In genomic region chr20:63234693-63235398, GRCh38 we compare ENCODE assay signal across 8 cellular contexts. TPM values are rescaled to one million over a fixed set of nuclear protein-coding genes. Genes with fewer than 3 reads are reported as not detected.
A peak's percentile ranks its signal among the peaks of the same experiment; 100 is the strongest.
DNase-seq lines count a peak whose midpoint lies in the region; ATAC-seq and TF ChIP-seq lines count a peak whose summit lies in the region.

No MANE protein-coding gene starts in this region.

- no peaks in the 10 kb centered on the region for H4K20me1 ChIP-seq in DOHH2 (ENCODE audit: control insufficient read depth, insufficient read depth, low read depth, low read length)
- no peaks in the 10 kb centered on the region for H4K20me1 ChIP-seq in SK-N-SH (ENCODE audit: insufficient read depth)

- H3K9me3 Mint-ChIP-seq in brain = no peaks in the 10 kb centered on the region
- H3K9me3 Mint-ChIP-seq in nephron = no peaks in the 10 kb centered on the region

- H3K4me1 Mint-ChIP-seq in brain (peaks cover 52% of the 10 kb centered on the region), nephron (peaks cover 13% of the 10 kb centered on the region)

- POLR2A ChIA-PET in SK-N-SH (lab: Yijun Ruan, JAX) = no interaction called here

- H3K36me3 ChIP-seq in DOHH2 (ENCODE audit: control insufficient read depth, low read length) (no peaks in the 10 kb centered on the region), SK-N-SH (replicated peaks in 1 of 2; ENCODE audit: control insufficient read depth in 1 of 2, insufficient read depth in 2 of 2, low read length in 1 of 2) (no peaks in the 10 kb centered on the region)

- peak overlapping the region in 2 of 5 experiments; percentile 78 to 79 for H3K27ac Mint-ChIP-seq in brain
- no peak overlapping the region for H3K27ac Mint-ChIP-seq in nephron

- H3K79me2 ChIP-seq in DOHH2 (ENCODE audit: control insufficient read depth, low read length) = no peaks in the 10 kb centered on the region
- no peaks in the 10 kb centered on the region for H3K79me2 ChIP-seq in SK-N-SH (ENCODE audit: insufficient read depth)

- TF ChIP-seq CTCF in DOHH2 (IDR thresholded peaks at IDR 0.05; ENCODE audit: low read depth, low read length, poor library complexity, severe bottlenecking) (peak; percentile 69), LNCAP (IDR thresholded peaks at IDR 0.05) (peak; percentile 57), brain (conservative IDR thresholded peaks at IDR 0.05) (peak; percentile 19 to 62), nephron (IDR thresholded peaks at IDR 0.05; ENCODE audit: unreplicated experiment in 3 of 3) (peak; percentile 47 to 55 (median 51)), SK-N-SH (IDR thresholded peaks at IDR 0.05) (no peak)

- H3K4me1 ChIP-seq in DOHH2 (ENCODE audit: control insufficient read depth, low read length) (peaks cover 15% of the 10 kb centered on the region), SK-N-SH (ENCODE audit: control insufficient read depth in 1 of 2, insufficient read depth in 2 of 2, low read depth in 1 of 2, low read length in 1 of 2) (peaks cover 4 to 5% of the 10 kb centered on the region in 2 experiments; a peak in 1 of 4 replicates)

- H3K36me3 Mint-ChIP-seq in brain (no peaks in the 10 kb centered on the region), nephron (ENCODE audit: low read depth) (no peaks in the 10 kb centered on the region)

- 0 out of 2 replicates have a peak, but pooled peaks cover 3% of the 10 kb centered on the region for H3F3A ChIP-seq in DOHH2 (ENCODE audit: control insufficient read depth, insufficient read depth)
- no peaks in the 10 kb centered on the region for H3F3A ChIP-seq in SK-N-SH (replicated peaks; ENCODE audit: insufficient read depth)

- H3K4me2 ChIP-seq in DOHH2 (ENCODE audit: low read length) = peak overlapping the region; percentile 33
- H3K4me2 ChIP-seq in SK-N-SH = no peak overlapping the region

- H3K4me3 ChIP-seq in DOHH2 (ENCODE audit: low read length) (no peak overlapping the region), SK-N-SH (ENCODE audit: low read depth in 2 of 2, low read length in 1 of 2) (no peak overlapping the region)

- no peak for TF ChIP-seq EP300 in SK-N-SH (IDR thresholded peaks at IDR 0.05; ENCODE audit: borderline replicate concordance in 1 of 2, low read depth in 1 of 2, low read length in 1 of 2)

- H3K27ac ChIP-seq in DOHH2 (ENCODE audit: low read depth, low read length) (peak overlapping the region; percentile 30), SK-N-SH (ENCODE audit: low read depth in 2 of 2, low read length in 1 of 2) (no peak overlapping the region)

- 67% methylated on average over 16 of the region's 20 CpGs for WGBS in SK-N-SH (ENCODE audit: low lambda C conversion rate)

- H3K4me3 Mint-ChIP-seq in brain (no peak overlapping the region), nephron (peak overlapping the region in 1 of 3 experiments; percentile 41)

- no peaks in the 10 kb centered on the region for H3K9me3 ChIP-seq in DOHH2 (ENCODE audit: control insufficient read depth, insufficient read depth, low read length)
- H3K9me3 ChIP-seq in SK-N-SH = no peaks in the 10 kb centered on the region

- DNase-seq in activated CD4-positive, CD25-positive, alpha-beta regulatory T cell treated with anti-CD3 and anti-CD28 coated beads, Interleukin-2, amount 50 U/mL, for 72 hours = no peak
- no peak for DNase-seq in SK-N-SH
- DNase-seq in RKO (ENCODE audit: low spot score) = no peak

- no peak overlapping the region for H2AFZ ChIP-seq in SK-N-SH (ENCODE audit: low read depth)

- no peak for TF ChIP-seq RAD21 in SK-N-SH (IDR thresholded peaks at IDR 0.05; ENCODE audit: low read length)

- no peak for ATAC-seq in HG03378 (IDR thresholded peaks at IDR 0.05; ENCODE audit: unreplicated experiment)

- H3K27me3 ChIP-seq in DOHH2 (ENCODE audit: control insufficient read depth, low read length) (peaks cover 29% of the 10 kb centered on the region), SK-N-SH (ENCODE audit: insufficient read depth) (no peaks in the 10 kb centered on the region)

- H3K27me3 Mint-ChIP-seq in brain = peaks cover 3% of the 10 kb centered on the region
- H3K27me3 Mint-ChIP-seq in nephron (ENCODE audit: low read depth) = peaks cover 11% of the 10 kb centered on the region

- CTCF ChIA-PET in SK-N-SH (lab: Yijun Ruan, JAX) = interaction anchor here (0.9 to 15.6 kb wide), 3 partner anchors 10 to 179 kb away, joined by 4 to 168 read pairs (median 4); no protein-coding TSS in a partner anchor

- H3K9me2 ChIP-seq in DOHH2 (replicated peaks; ENCODE audit: control insufficient read depth, low read length) (no peaks in the 10 kb centered on the region), SK-N-SH (no peaks in the 10 kb centered on the region)

- no peak overlapping the region for H3K9ac ChIP-seq in SK-N-SH

TF ChIP-seq in SK-N-SH, 30 proteins besides CTCF, POLR2A, EP300 and RAD21 (continues in another document):
- TF ChIP-seq POLR2AphosphoS5 (IDR thresholded peaks at IDR 0.05; ENCODE audit: low read depth, low read length) (no peak), REST (IDR thresholded peaks at IDR 0.05; ENCODE audit: low read depth, low read length) (no peak), MEF2A (IDR thresholded peaks at IDR 0.05; ENCODE audit: borderline replicate concordance, low read depth) (no peak), EZH2phosphoT487 (IDR thresholded peaks at IDR 0.05; ENCODE audit: borderline replicate concordance, low read depth) (no peak), ELF1 (IDR thresholded peaks at IDR 0.05) (no peak), RCOR1 (IDR thresholded peaks at IDR 0.05; ENCODE audit: low read length) (no peak), RFX5 (IDR thresholded peaks at IDR 0.05; ENCODE audit: low read length) (no peak), MAX (IDR thresholded peaks at IDR 0.05; ENCODE audit: low read depth) (no peak), IRF3 (IDR thresholded peaks at IDR 0.05; ENCODE audit: low read depth, low read length) (no peak), TAF1 (IDR thresholded peaks at IDR 0.05; ENCODE audit: borderline replicate concordance, low read depth, low read length) (no peak), NFIC (IDR thresholded peaks at IDR 0.05; ENCODE audit: borderline replicate concordance) (no peak), RXRA (IDR thresholded peaks at IDR 0.05; ENCODE audit: borderline replicate concordance, low read depth) (no peak), TCF12 (IDR thresholded peaks at IDR 0.05) (no peak)

RNA-seq across cellular contexts. Expression of gene BIRC7, which starts 0.9 kb away (rescaled TPM):
- not detected for polyA plus RNA-seq in brain (ENCODE audit: insufficient read depth, low read depth, low replicate concordance)
- not detected in 2 replicates for polyA plus RNA-seq in SK-N-SH (2012; rRNA removed)
- polyA plus RNA-seq in SK-N-SH (2012; cell fraction: cytosol; rRNA removed) = not detected in 2 replicates
- polyA plus RNA-seq in SK-N-SH (2012; cell fraction: nucleus; rRNA removed) = not detected in 2 replicates

RNA-seq across cellular contexts. Expression of gene YTHDF1, which starts 18.9 kb away (rescaled TPM):
- 41.3 TPM for polyA plus RNA-seq in brain (ENCODE audit: insufficient read depth, low read depth, low replicate concordance)
- 15.5 and 17.0 TPM in 2 replicates for polyA plus RNA-seq in SK-N-SH (2012; rRNA removed)
- 15.9 and 17.6 TPM in 2 replicates for polyA plus RNA-seq in SK-N-SH (2012; cell fraction: cytosol; rRNA removed)
- polyA plus RNA-seq in SK-N-SH (2012; cell fraction: nucleus; rRNA removed) = 25.6 and 28.5 TPM in 2 replicates

RNA-seq across cellular contexts. Expression of gene NKAIN4, which starts 19.4 kb away (rescaled TPM):
- polyA plus RNA-seq in brain (ENCODE audit: insufficient read depth, low read depth, low replicate concordance) (17.7 TPM), SK-N-SH (2012; rRNA removed) (not detected in 2 replicates)
- polyA plus RNA-seq in SK-N-SH (2012; cell fraction: cytosol; rRNA removed) = not detected in 2 replicates
- 0.13 TPM in 1 of 2 replicates, not detected in the other for polyA plus RNA-seq in SK-N-SH (2012; cell fraction: nucleus; rRNA removed)

RNA-seq across cellular contexts. Expression of gene ARFGAP1, which starts 37.8 kb away (rescaled TPM):
- polyA plus RNA-seq in brain (ENCODE audit: insufficient read depth, low read depth, low replicate concordance) (42.2 TPM), SK-N-SH (2012; rRNA removed) (72.7 and 77.0 TPM in 2 replicates)
- 15.2 and 23.1 TPM in 2 replicates for polyA plus RNA-seq in SK-N-SH (2012; cell fraction: cytosol; rRNA removed)
- 483 and 544 TPM in 2 replicates for polyA plus RNA-seq in SK-N-SH (2012; cell fraction: nucleus; rRNA removed)

RNA-seq across cellular contexts. Expression of gene COL20A1, which starts 58.1 kb away (rescaled TPM):
- polyA plus RNA-seq in brain (ENCODE audit: insufficient read depth, low read depth, low replicate concordance) (4.3 TPM), SK-N-SH (2012; rRNA removed) (not detected in 2 replicates)
- not detected in 2 replicates for polyA plus RNA-seq in SK-N-SH (2012; cell fraction: cytosol; rRNA removed)
- polyA plus RNA-seq in SK-N-SH (2012; cell fraction: nucleus; rRNA removed) = 0.01 and 0.05 TPM in 2 replicates

Comparison
In these comparisons a context has a peak if more than half of its experiments do, and no peak if none do; other contexts are left out.
1. RNA of gene NKAIN4, which starts 19.4 kb away (polyA plus RNA-seq): 17.7 TPM in brain (single experiment); 0.13 TPM in SK-N-SH; every median in the first group is over 10 times any median in the second.